15 cellular contexts compared by ENCODE assay signal in genomic region chr5:80215523-80215922, GRCh38. TPM values are rescaled to one million over a fixed set of nuclear protein-coding genes. Genes with fewer than 3 reads are reported as not detected.
A peak's percentile ranks its signal among the peaks of the same experiment; 100 is the strongest.
DNase-seq lines count a peak whose midpoint lies in the region; ATAC-seq and TF ChIP-seq lines count a peak whose summit lies in the region.
"Had no signal": no experiment of that assay in that cellular context is flagged by ENCODE, and none has a peak within 500 bp of the region (broad histone marks: within the 10 kb centered on the region; RNA-seq: fewer than 3 reads in every experiment).

No MANE protein-coding gene starts in this region.

- no peak overlapping the region for H2AFZ ChIP-seq in osteoblast (ENCODE audit: low read length)

- peak overlapping the region; percentile 70 for H3K4me3 Mint-ChIP-seq in activated naive CD4-positive, alpha-beta T cell treated with anti-CD3 and anti-CD28 coated beads for 36 hours
- H3K4me3 Mint-ChIP-seq in WTC11 (no peak overlapping the region), HFFc6 (no peak overlapping the region)

- H3K27me3 ChIP-seq in osteoblast (ENCODE audit: insufficient read depth, low read length), result no peaks in the 10 kb centered on the region
- H3K27me3 ChIP-seq: adrenal gland, upper lobe of left lung had no signal

- peaks cover 2% of the 10 kb centered on the region for H3K9me3 Mint-ChIP-seq in activated naive CD4-positive, alpha-beta T cell treated with anti-CD3 and anti-CD28 coated beads for 36 hours
- H3K9me3 Mint-ChIP-seq in WTC11 (no peaks in the 10 kb centered on the region), HFFc6 (no peaks in the 10 kb centered on the region)

- CTCF ChIA-PET in activated naive CD4-positive, alpha-beta T cell treated with anti-CD3 and anti-CD28 coated beads for 36 hours (lab: Charles Lee), result interaction anchor here (0.6 to 1.3 kb wide), 3 partner anchors 11 to 36 kb away, joined by 3 to 6 read pairs (median 4); no protein-coding TSS in a partner anchor
- CTCF ChIA-PET in WTC11 (lab: Charles Lee), result no interaction called here

- no peak for ATAC-seq in WTC11
- ATAC-seq in left lobe of liver, result peak; percentile 62

- H3K4me3 ChIP-seq in osteoblast (ENCODE audit: insufficient read depth, low read length), result no peak overlapping the region
- H3K4me3 ChIP-seq: adrenal gland, lung had no signal

- no peak overlapping the region for H3K4me2 ChIP-seq in osteoblast (ENCODE audit: insufficient read depth, low read length)

- TF ChIP-seq CTCF in WTC11 (IDR thresholded peaks at IDR 0.05), result no peak
- no peak for TF ChIP-seq CTCF in osteoblast (IDR thresholded peaks at IDR 0.05; ENCODE audit: extremely low read depth, low read depth, low read length)
- no peak for TF ChIP-seq CTCF in HFFc6 (IDR thresholded peaks at IDR 0.05)

- peaks cover 93% of the 10 kb centered on the region for H3K4me1 Mint-ChIP-seq in activated naive CD4-positive, alpha-beta T cell treated with anti-CD3 and anti-CD28 coated beads for 36 hours (ENCODE audit: low read depth)
- H3K4me1 Mint-ChIP-seq in WTC11, result peaks cover 85% of the 10 kb centered on the region
- H3K4me1 Mint-ChIP-seq in HFFc6 (ENCODE audit: low read depth), result peaks cover 23% of the 10 kb centered on the region

- no peaks in the 10 kb centered on the region for H3K9me3 ChIP-seq in osteoblast (ENCODE audit: low read depth, low read length)
- H3K9me3 ChIP-seq: adrenal gland, upper lobe of left lung had no signal

- POLR2A ChIA-PET in WTC11 (lab: Charles Lee), result no interaction called here

- H3K36me3 Mint-ChIP-seq in activated naive CD4-positive, alpha-beta T cell treated with anti-CD3 and anti-CD28 coated beads for 36 hours (ENCODE audit: low read depth), result peaks cover 5% of the 10 kb centered on the region
- peaks cover 7% of the 10 kb centered on the region; the same call in 1 of the 2 replicates for H3K36me3 Mint-ChIP-seq in WTC11
- no peaks in the 10 kb centered on the region for H3K36me3 Mint-ChIP-seq in HFFc6 (ENCODE audit: low read depth)

- H3K27me3 Mint-ChIP-seq in activated naive CD4-positive, alpha-beta T cell treated with anti-CD3 and anti-CD28 coated beads for 36 hours (ENCODE audit: low read depth), result no peaks in the 10 kb centered on the region
- H3K27me3 Mint-ChIP-seq in WTC11 (ENCODE audit: low read depth) (no peaks in the 10 kb centered on the region; the same call in 1 of the 2 replicates), HFFc6 (ENCODE audit: insufficient read depth) (no peaks in the 10 kb centered on the region; the same call in 1 of the 2 replicates)

- DNase-seq in activated naive CD4-positive, alpha-beta T cell treated with anti-CD3 and anti-CD28 coated beads for 36 hours, result no peak
- no peak for DNase-seq in activated naive CD4-positive, alpha-beta T cell treated with anti-CD3 and anti-CD28 coated beads, Interleukin-2, amount 50 U/mL, for 16 hours
- no peak for DNase-seq in WTC11 (ENCODE audit: low spot score)
- peak; percentile 63 for DNase-seq in left lobe of liver (ENCODE audit: low spot score)
- no peak for DNase-seq in substantia nigra (lab: John Stamatoyannopoulos, UW)
- no peak for DNase-seq in T1000 (lab: John Stamatoyannopoulos, UW)
- no peak for DNase-seq in osteoblast (ENCODE audit: insufficient read length, low spot score, missing footprints)
- DNase-seq in HFFc6, result no peak
- DNase-seq: adrenal gland, cortex of kidney, DMS153, NCI-H1092 treated with DMSO at 0.1 percent for 48 hours, OCI-M1, upper lobe of left lung had no signal

- peak overlapping the region; percentile 29 for H3K27ac ChIP-seq in substantia nigra (ENCODE audit: low read depth, low read length, poor library complexity, severe bottlenecking)
- no peak overlapping the region for H3K27ac ChIP-seq in osteoblast (ENCODE audit: low read depth, low read length)

- H3K4me1 ChIP-seq in osteoblast (ENCODE audit: insufficient read depth, low read length), result peaks cover 4% of the 10 kb centered on the region

- peak overlapping the region; percentile 90 for H3K27ac Mint-ChIP-seq in activated naive CD4-positive, alpha-beta T cell treated with anti-CD3 and anti-CD28 coated beads for 36 hours
- H3K27ac Mint-ChIP-seq in WTC11 (peak overlapping the region; percentile 74; the same call in 1 of the 2 replicates), HFFc6 (no peak overlapping the region)

- peaks cover 82% of the 10 kb centered on the region for H3K79me2 ChIP-seq in osteoblast (ENCODE audit: insufficient read depth, low read length)

- intact Hi-C loops in activated naive CD4-positive, alpha-beta T cell treated with anti-CD3 and anti-CD28 coated beads for 36 hours (cut with micrococcal nuclease), result no loop called here

- no peaks in the 10 kb centered on the region for H3K36me3 ChIP-seq in osteoblast (ENCODE audit: insufficient read depth, low read length)
- H3K36me3 ChIP-seq: adrenal gland, upper lobe of left lung had no signal

- peaks cover 16% of the 10 kb centered on the region for H4K20me1 ChIP-seq in osteoblast (ENCODE audit: insufficient read depth, low read length)

TF ChIP-seq in WTC11, 78 proteins besides CTCF, POLR2A, EP300 and RAD21:
- TF ChIP-seq, protein P1, sequence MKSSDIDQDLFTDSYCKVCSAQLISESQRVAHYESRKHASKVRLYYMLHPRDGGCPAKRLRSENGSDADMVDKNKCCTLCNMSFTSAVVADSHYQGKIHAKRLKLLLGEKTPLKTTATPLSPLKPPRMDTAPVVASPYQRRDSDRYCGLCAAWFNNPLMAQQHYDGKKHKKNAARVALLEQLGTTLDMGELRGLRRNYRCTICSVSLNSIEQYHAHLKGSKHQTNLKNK (CRISPR knock-in tag; IDR thresholded peaks at IDR 0.05), result no peak
- TF ChIP-seq E2F5 (CRISPR knock-in tag; IDR thresholded peaks at IDR 0.05) (no peak), IRF2 (CRISPR knock-in tag; IDR thresholded peaks at IDR 0.05; ENCODE audit: borderline replicate concordance, low read depth) (no peak), ZNF671 (CRISPR knock-in tag; IDR thresholded peaks at IDR 0.05) (no peak), FOXP1 (CRISPR knock-in tag; IDR thresholded peaks at IDR 0.05; ENCODE audit: borderline replicate concordance) (no peak)

RNA-seq across cellular contexts. Expression of gene SERINC5, which starts 40.3 kb away (rescaled TPM):
- total RNA-seq in activated naive CD4-positive, alpha-beta T cell treated with anti-CD3 and anti-CD28 coated beads for 36 hours, result 10 to 100 TPM; 34.8 to 36.4 TPM
- total RNA-seq in WTC11 (2021), result 128 to 139 TPM (median 139 TPM) in 3 replicates
- 54.6 TPM for total RNA-seq in left lobe of liver
- 94.3 and 96.3 TPM in 2 replicates for total RNA-seq in osteoblast
- total RNA-seq in HFFc6 (2021; fragmentation: NEBNext Ultra II Directional; extraction: Animal tissue kit (Norgen Biotek cat#: 25700)), result 10 to 100 TPM; 16.4 to 28.1 (median 19.9) TPM
